Comparison of ENCODE assay signal across 20 cellular contexts in the genomic region with DNA sequence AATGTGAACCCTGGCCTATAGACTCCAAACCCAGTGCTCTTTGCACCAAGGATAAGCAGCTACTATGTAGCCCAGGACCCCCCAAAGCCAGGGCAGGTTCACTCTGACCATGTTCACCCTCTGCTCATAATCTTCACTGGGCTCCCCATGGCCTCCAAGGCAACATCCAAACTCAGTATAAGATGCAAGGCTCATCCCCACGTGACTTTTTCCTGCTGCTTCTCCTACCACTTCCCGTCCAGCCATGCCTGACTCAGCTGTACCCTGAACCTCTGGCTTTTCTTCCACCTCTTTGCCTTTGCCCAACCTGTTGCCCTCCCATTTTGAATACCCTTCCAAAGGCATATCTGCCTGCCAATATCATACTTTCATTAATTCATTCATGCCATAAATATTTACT. TPM values are rescaled to one million over a fixed set of nuclear protein-coding genes. Genes with fewer than 3 reads are reported as not detected.
DNase-seq lines count a peak whose midpoint lies in the region; ATAC-seq and TF ChIP-seq lines count a peak whose summit lies in the region.
"Had no signal": no experiment of that assay in that cellular context is flagged by ENCODE, and none has a peak within 500 bp of the region (broad histone marks: within the 10 kb centered on the region; RNA-seq: fewer than 3 reads in every experiment).

No MANE protein-coding gene starts in this region.

- TF ChIP-seq CTCF in IMR-90 (conservative IDR thresholded peaks at IDR 0.05; ENCODE audit: low read depth, low read length) (no peak), neural progenitor cell (IDR thresholded peaks at IDR 0.05) (no peak)

- H3K9me3 ChIP-seq in IMR-90 (ENCODE audit: control insufficient read depth, insufficient read depth, low read length) (no peaks in the 10 kb centered on the region), neural progenitor cell (ENCODE audit: low read depth) (no peaks in the 10 kb centered on the region)
- H3K9me3 ChIP-seq: A549; BE2C; BLaER1 treated with 17β-estradiol and CSF1 and Interleukin-3, amounts not matched to agents 10 nM and 100 nM had no signal

- no peaks in the 10 kb centered on the region for H3K79me2 ChIP-seq in neural progenitor cell (ENCODE audit: low read depth)

- no peaks in the 10 kb centered on the region for H3K36me3 ChIP-seq in IMR-90 (ENCODE audit: control insufficient read depth, insufficient read depth, low read length)
- H3K36me3 ChIP-seq in neural progenitor cell: no peaks in the 10 kb centered on the region
- H3K36me3 ChIP-seq: BLaER1 treated with 17β-estradiol and CSF1 and Interleukin-3, amounts not matched to agents 10 nM and 100 nM had no signal

- H3K4me3 ChIP-seq in IMR-90 (ENCODE audit: insufficient read depth, low read depth, low read length) (no peak overlapping the region), neural progenitor cell (no peak overlapping the region)
- H3K4me3 ChIP-seq: A549; BLaER1 treated with 17β-estradiol and CSF1 and Interleukin-3, amounts not matched to agents 10 nM and 100 nM; GM23248 had no signal

- no peak overlapping the region for H2BK15ac ChIP-seq in IMR-90 (ENCODE audit: low read depth, low read length)

- intact Hi-C loops in IMR-90 (cut with micrococcal nuclease): no loop called here

- no peaks in the 10 kb centered on the region for H3K36me3 Mint-ChIP-seq in neural progenitor cell
- H3K36me3 Mint-ChIP-seq: CD14-positive monocyte; CD8-positive, alpha-beta memory T cell had no signal

- no peaks in the 10 kb centered on the region for H3K9me3 Mint-ChIP-seq in neural progenitor cell
- H3K9me3 Mint-ChIP-seq: CD4-positive, alpha-beta T cell had no signal

- peak; percentile 3 for DNase-seq in EH (ENCODE audit: low read depth)
- DNase-seq in IMR-90: no peak
- no peak for DNase-seq in neural progenitor cell (ENCODE audit: low spot score)
- no peak for DNase-seq in inferior parietal cortex (ENCODE audit: extremely low spot score)
- no peak for DNase-seq in 8988T
- DNase-seq: ACHN; AML-193; BE2C; CD4-positive, alpha-beta T cell; CD8-positive, alpha-beta memory T cell; DMS 273 treated with DMSO at 0.1 percent for 48 hours; DMS79; GM23248; H7; HCEC 1CT had no signal

- no peak overlapping the region for H3K4me3 Mint-ChIP-seq in neural progenitor cell
- H3K4me3 Mint-ChIP-seq: CD14-positive monocyte; CD4-positive, alpha-beta T cell; CD8-positive, alpha-beta memory T cell had no signal

- peaks cover 5% of the 10 kb centered on the region for H3K27me3 Mint-ChIP-seq in neural progenitor cell (ENCODE audit: insufficient read depth, low read depth)

- no peak overlapping the region for H2AK9ac ChIP-seq in IMR-90 (replicated peaks; ENCODE audit: low read depth, low read length, poor library complexity)

- H3K4me2 ChIP-seq in IMR-90 (ENCODE audit: low read depth, low read length) (no peak overlapping the region), neural progenitor cell (no peak overlapping the region)
- H3K4me2 ChIP-seq: A549 had no signal

- no peak overlapping the region for H3K18ac ChIP-seq in IMR-90 (ENCODE audit: low read depth, low read length)

- no peaks in the 10 kb centered on the region for H3K79me1 ChIP-seq in IMR-90 (ENCODE audit: low read depth in 1 of 2, low read length in 2 of 2)

- no peak for TF ChIP-seq POLR2A in IMR-90 (IDR thresholded peaks at IDR 0.05; ENCODE audit: low read depth, low read length)

- H3K14ac ChIP-seq in IMR-90 (replicated peaks; ENCODE audit: low read depth, low read length): no peak overlapping the region

- no peak overlapping the region for H2AK5ac ChIP-seq in IMR-90 (ENCODE audit: low read depth, low read length)

- H3K27ac ChIP-seq in IMR-90 (ENCODE audit: insufficient read depth, low read length): no peak overlapping the region
- H3K27ac ChIP-seq in neural progenitor cell: no peak overlapping the region
- H3K27ac ChIP-seq: 22Rv1; A549; BLaER1 treated with 17β-estradiol and CSF1 and Interleukin-3, amounts not matched to agents 10 nM and 100 nM; GM23248 had no signal

- H3K27ac Mint-ChIP-seq in neural progenitor cell: peak overlapping the region; percentile 27
- H3K27ac Mint-ChIP-seq: CD4-positive, alpha-beta T cell had no signal

- no peaks in the 10 kb centered on the region for H3K9me1 ChIP-seq in IMR-90 (ENCODE audit: insufficient read depth, low read length)

- H4K8ac ChIP-seq in IMR-90 (ENCODE audit: low read depth in 2 of 2, low read length in 2 of 2): no peak overlapping the region

- H3K23ac ChIP-seq in IMR-90 (ENCODE audit: low read depth, low read length): no peak overlapping the region

- peaks cover 47% of the 10 kb centered on the region for H3K27me3 ChIP-seq in IMR-90 (ENCODE audit: control insufficient read depth, insufficient read depth, low read length)
- peaks cover 29% of the 10 kb centered on the region for H3K27me3 ChIP-seq in neural progenitor cell
- H3K27me3 ChIP-seq: BE2C had no signal

- WGBS in IMR-90 (ENCODE audit: extremely low coverage in 2 of 2, insufficient read length in 1 of 2), 2 experiments: 57% methylated on average over 2 of the region's 2 CpGs; no CpG with 5 or more reads in 1 of the 2 experiments

- no peak overlapping the region for H2BK20ac ChIP-seq in IMR-90 (ENCODE audit: low read depth, low read length)

- no peak overlapping the region for H2AFZ ChIP-seq in IMR-90 (replicated peaks; ENCODE audit: low read length, poor library complexity)
- no peak overlapping the region for H2AFZ ChIP-seq in neural progenitor cell (replicated peaks)
- H2AFZ ChIP-seq: GM23248 had no signal

- no peak for TF ChIP-seq RAD21 in IMR-90 (IDR thresholded peaks at IDR 0.05; ENCODE audit: low read length)

- POLR2A ChIA-PET in IMR-90 (lab: Charles Lee; ENCODE audit: unreplicated experiment): no interaction called here

- H4K5ac ChIP-seq in IMR-90 (ENCODE audit: low read depth, low read length): no peak overlapping the region

- in situ Hi-C loops in IMR-90 (cut with MboI; ENCODE audit: low sequenced_read_pairs): loop anchor here (10.0 kb wide), 2 partner anchors 62 to 172 kb away; no protein-coding TSS in a partner anchor

- no peak for ATAC-seq in IMR-90 (ENCODE audit: low read depth)
- ATAC-seq in GM21423 (IDR thresholded peaks at IDR 0.05; ENCODE audit: unreplicated experiment): no peak
- ATAC-seq: A549 had no signal

- H3K4ac ChIP-seq in IMR-90 (ENCODE audit: low read depth, low read length): no peak overlapping the region

- H4K20me1 ChIP-seq in IMR-90 (ENCODE audit: insufficient read depth, low read length) (no peaks in the 10 kb centered on the region), neural progenitor cell (ENCODE audit: low read depth) (peaks cover 11% of the 10 kb centered on the region)

- H3K4me1 ChIP-seq in IMR-90 (ENCODE audit: control insufficient read depth, insufficient read depth, low read length) (peaks cover 2% of the 10 kb centered on the region; the same call in 1 of the 2 replicates), neural progenitor cell (peaks cover 4% of the 10 kb centered on the region)

- H4K91ac ChIP-seq in IMR-90 (ENCODE audit: insufficient read depth, low read depth, low read length): no peak overlapping the region

- dilution Hi-C loops in IMR-90 (cut with HindIII; ENCODE audit: low sequenced_read_pairs, unreplicated experiment): no loop called here

- CTCF ChIA-PET in IMR-90 (lab: Yijun Ruan, JAX): interaction anchor here (0.8 to 1.6 kb wide), 2 partner anchors 9 to 175 kb away, joined by 3 to 5 read pairs; no protein-coding TSS in a partner anchor

- BruUV-seq in IMR-90 (replicated peaks; lab: Mats Ljungman, UMichigan): no TSS peak

- no peak overlapping the region for H2BK120ac ChIP-seq in IMR-90 (ENCODE audit: low read depth, low read length)

- H3K4me1 Mint-ChIP-seq in neural progenitor cell: peaks cover 15% of the 10 kb centered on the region
- H3K4me1 Mint-ChIP-seq: CD8-positive, alpha-beta memory T cell had no signal

- H3F3A ChIP-seq in neural progenitor cell (ENCODE audit: low read depth): peaks cover 3% of the 10 kb centered on the region

- H3K9ac ChIP-seq in IMR-90 (ENCODE audit: low read depth, low read length) (no peak overlapping the region), neural progenitor cell (no peak overlapping the region)
- H3K9ac ChIP-seq: BLaER1 treated with 17β-estradiol and CSF1 and Interleukin-3, amounts not matched to agents 10 nM and 100 nM; GM23248 had no signal

- no peak overlapping the region for H2BK5ac ChIP-seq in IMR-90 (ENCODE audit: low read depth, low read length, poor library complexity, severe bottlenecking)

- no peak overlapping the region for H3K56ac ChIP-seq in IMR-90 (ENCODE audit: extremely low read depth, insufficient read depth, low read length)

TF ChIP-seq in IMR-90, 13 proteins besides CTCF, POLR2A, EP300 and RAD21:
- TF ChIP-seq NFE2L2 (IDR thresholded peaks at IDR 0.05; ENCODE audit: low read depth, low read length) (no peak), MAFK (IDR thresholded peaks at IDR 0.05; ENCODE audit: low read depth, low read length) (no peak), MXI1 (IDR thresholded peaks at IDR 0.05; ENCODE audit: borderline replicate concordance, low read depth, low read length) (no peak), FOS (IDR thresholded peaks at IDR 0.05; ENCODE audit: low read depth, low read length) (no peak), BHLHE40 (IDR thresholded peaks at IDR 0.05; ENCODE audit: low read depth, low read length) (no peak)
- TF ChIP-seq, protein P1, sequence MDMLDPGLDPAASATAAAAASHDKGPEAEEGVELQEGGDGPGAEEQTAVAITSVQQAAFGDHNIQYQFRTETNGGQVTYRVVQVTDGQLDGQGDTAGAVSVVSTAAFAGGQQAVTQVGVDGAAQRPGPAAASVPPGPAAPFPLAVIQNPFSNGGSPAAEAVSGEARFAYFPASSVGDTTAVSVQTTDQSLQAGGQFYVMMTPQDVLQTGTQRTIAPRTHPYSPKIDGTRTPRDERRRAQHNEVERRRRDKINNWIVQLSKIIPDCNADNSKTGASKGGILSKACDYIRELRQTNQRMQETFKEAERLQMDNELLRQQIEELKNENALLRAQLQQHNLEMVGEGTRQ (IDR thresholded peaks at IDR 0.05; ENCODE audit: low read depth, low read length): 0 out of 2 replicates have a peak, but pooled peaks have one; percentile 27
- TF ChIP-seq, protein P2, sequence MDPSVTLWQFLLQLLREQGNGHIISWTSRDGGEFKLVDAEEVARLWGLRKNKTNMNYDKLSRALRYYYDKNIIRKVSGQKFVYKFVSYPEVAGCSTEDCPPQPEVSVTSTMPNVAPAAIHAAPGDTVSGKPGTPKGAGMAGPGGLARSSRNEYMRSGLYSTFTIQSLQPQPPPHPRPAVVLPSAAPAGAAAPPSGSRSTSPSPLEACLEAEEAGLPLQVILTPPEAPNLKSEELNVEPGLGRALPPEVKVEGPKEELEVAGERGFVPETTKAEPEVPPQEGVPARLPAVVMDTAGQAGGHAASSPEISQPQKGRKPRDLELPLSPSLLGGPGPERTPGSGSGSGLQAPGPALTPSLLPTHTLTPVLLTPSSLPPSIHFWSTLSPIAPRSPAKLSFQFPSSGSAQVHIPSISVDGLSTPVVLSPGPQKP (IDR thresholded peaks at IDR 0.05; ENCODE audit: borderline replicate concordance, low read depth, low read length): no peak

RNA-seq across cellular contexts. Expression of a gene that starts 27.8 kb away (rescaled TPM):
- total RNA-seq in IMR-90 (2012; rRNA removed) (not detected in 2 replicates), neural progenitor cell (ENCODE audit: low replicate concordance) (0.11 and 2.3 TPM in 2 replicates)
- 0.02 and 0.06 TPM in 2 replicates for polyA plus RNA-seq in IMR-90 (2012; rRNA removed)
- 0.01 and 0.22 TPM in 2 replicates for polyA plus RNA-seq in IMR-90 (2012; cell fraction: cytosol; rRNA removed)
- 0.17 and 0.21 TPM in 2 replicates for polyA plus RNA-seq in IMR-90 (2012; cell fraction: nucleus; rRNA removed; ENCODE audit: low replicate concordance)
